ENCODE assay signal across 9 cellular contexts in the genomic region with DNA sequence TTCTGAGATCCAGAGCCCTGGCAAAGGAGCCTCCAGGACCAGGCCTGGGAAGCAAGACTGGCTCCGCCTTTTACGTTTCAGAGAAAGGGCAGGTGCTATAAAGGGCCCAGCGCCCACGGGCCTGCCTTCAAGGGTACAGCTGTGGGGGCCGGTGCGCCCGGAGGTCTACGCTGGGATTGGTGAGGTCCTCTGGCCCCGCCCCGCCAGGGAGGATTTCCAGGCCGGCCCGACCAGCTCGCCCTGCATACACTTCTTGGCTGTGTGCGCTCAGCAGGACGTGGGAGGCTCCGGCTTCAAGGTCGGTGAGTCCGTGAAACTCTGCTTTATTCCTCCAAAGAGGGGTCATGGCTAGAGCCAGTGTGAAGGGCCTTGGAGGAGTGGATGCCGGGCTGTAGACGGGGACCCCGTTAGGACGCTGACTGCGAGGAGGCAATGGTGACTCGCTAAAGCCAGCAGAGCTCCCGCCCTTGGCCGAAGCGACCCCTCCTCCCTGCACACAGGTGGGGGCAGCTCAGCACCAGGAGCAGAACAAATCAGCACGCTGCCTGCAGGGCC. TPM values are rescaled to one million over a fixed set of nuclear protein-coding genes. Genes with fewer than 3 reads are reported as not detected.
DNase-seq lines count a peak whose midpoint lies in the region; ATAC-seq, FAIRE-seq and TF ChIP-seq lines count a peak whose summit lies in the region.
"Had no signal": no experiment of that assay in that cellular context is flagged by ENCODE, and none has a peak within 500 bp of the region (broad histone marks: within the 10 kb centered on the region; RNA-seq: fewer than 3 reads in every experiment).

A gene (plus strand): TSS at position 243 of the 555 bp plus-strand sequence. CDS start 17,811 bp downstream, outside the sequence.

- peak within 1 kb of the TSS; percentile 53 for H3K9ac ChIP-seq in astrocyte (ENCODE audit: low read length)
- H3K9ac ChIP-seq in parathyroid adenoma, result no peak within 1 kb of the TSS

- H3K4me3 Mint-ChIP-seq in astrocyte (ENCODE audit: unreplicated experiment), result peak within 1 kb of the TSS; percentile 74

- H3K4me1 ChIP-seq in astrocyte (ENCODE audit: insufficient read depth, low read length), result no peaks in the 10 kb centered on the region
- no peaks in the 10 kb centered on the region for H3K4me1 ChIP-seq in parathyroid adenoma

- peak within 1 kb of the TSS; percentile 83 for H3K4me2 ChIP-seq in astrocyte (ENCODE audit: low read length)
- H3K4me2 ChIP-seq in parathyroid adenoma (ENCODE audit: low read length), result peak within 1 kb of the TSS; percentile 58

- peak; percentile 89 for DNase-seq in ELF-1 (ENCODE audit: low read depth, low spot score)
- DNase-seq in astrocyte (ENCODE audit: low read depth), result peak; percentile 34
- peak; percentile 95 for DNase-seq in left ventricle myocardium superior
- no peak for DNase-seq in NCI-H2081 (lab: John Stamatoyannopoulos, UW)

- TF ChIP-seq CTCF in astrocyte (IDR thresholded peaks at IDR 0.05; ENCODE audit: insufficient read depth, low read depth, low read length) (no peak), parathyroid adenoma (IDR thresholded peaks at IDR 0.05) (no peak)

- H2AFZ ChIP-seq in astrocyte (ENCODE audit: low read depth, low read length) (peak within 1 kb of the TSS; percentile 85), parathyroid adenoma (peak within 1 kb of the TSS; percentile 95)

- no peaks in the 10 kb centered on the region for H3K9me3 ChIP-seq in astrocyte (ENCODE audit: insufficient read depth, low read depth, low read length)
- H3K9me3 ChIP-seq in parathyroid adenoma (ENCODE audit: control insufficient read depth, low read length), result no peaks in the 10 kb centered on the region

- H3K27ac Mint-ChIP-seq in astrocyte (ENCODE audit: unreplicated experiment), result peak within 1 kb of the TSS; percentile 66

- H3K79me2 ChIP-seq in astrocyte (ENCODE audit: insufficient read depth, low read length) (no peaks in the 10 kb centered on the region), parathyroid adenoma (no peaks in the 10 kb centered on the region)

- H3K27me3 Mint-ChIP-seq in astrocyte (ENCODE audit: low read depth, unreplicated experiment), result peaks cover 3% of the 10 kb centered on the region

- H3K27ac ChIP-seq in astrocyte (ENCODE audit: low read depth, low read length) (no peak within 1 kb of the TSS), parathyroid adenoma (peak within 1 kb of the TSS; percentile 58)

- H3K4me3 ChIP-seq in astrocyte (ENCODE audit: insufficient read depth, low read depth, low read length), result peak within 1 kb of the TSS; percentile 30
- peak within 1 kb of the TSS; percentile 52 for H3K4me3 ChIP-seq in parathyroid adenoma (ENCODE audit: low read depth, low read length)

- no peaks in the 10 kb centered on the region for H3K27me3 ChIP-seq in astrocyte (ENCODE audit: insufficient read depth, low read length)
- H3K27me3 ChIP-seq in parathyroid adenoma (ENCODE audit: control insufficient read depth, insufficient read depth, low read length), result no peaks in the 10 kb centered on the region

- no peak for FAIRE-seq in astrocyte (lab: Jason Lieb, UNC)
- FAIRE-seq: endometrium had no signal

- intact Hi-C loops in left ventricle myocardium superior (cut with micrococcal nuclease), result no loop called here

- no peaks in the 10 kb centered on the region for H3K4me1 Mint-ChIP-seq in astrocyte (ENCODE audit: low read depth, unreplicated experiment)

- H3K36me3 ChIP-seq in astrocyte (ENCODE audit: insufficient read depth, low read length), result no peaks in the 10 kb centered on the region
- no peaks in the 10 kb centered on the region for H3K36me3 ChIP-seq in parathyroid adenoma (ENCODE audit: control insufficient read depth, insufficient read depth, low read length)

- no peaks in the 10 kb centered on the region for H3K9me3 Mint-ChIP-seq in astrocyte (ENCODE audit: unreplicated experiment)

- H4K20me1 ChIP-seq in astrocyte (ENCODE audit: insufficient read depth, low read length), result peaks cover 4% of the 10 kb centered on the region

- no peaks in the 10 kb centered on the region for H3K36me3 Mint-ChIP-seq in astrocyte (ENCODE audit: low read depth, unreplicated experiment)

- ATAC-seq in left ventricle myocardium superior (peak; percentile 82), GM19452 (IDR thresholded peaks at IDR 0.05; ENCODE audit: unreplicated experiment) (no peak), GM19397 (IDR thresholded peaks at IDR 0.05; ENCODE audit: unreplicated experiment) (no peak), GM19463 (IDR thresholded peaks at IDR 0.05; ENCODE audit: unreplicated experiment) (no peak)

RNA-seq across cellular contexts. Expression of the gene that starts here (rescaled TPM):
- total RNA-seq in astrocyte (0.18 TPM in 1 of 2 replicates, not detected in the other), left ventricle myocardium superior (2,067 TPM)

Comparison
In these comparisons a context has a peak if more than half of its experiments do, and no peak if none do; other contexts are left out.
1. RNA of the gene that starts here (total RNA-seq): 2,067 TPM in left ventricle myocardium superior (single experiment); 0.18 TPM in astrocyte; every median in the first group is over 1,000 times any median in the second.
2. Peak in DNase-seq, H3K4me3 ChIP-seq, H3K9ac ChIP-seq and H3K4me2 ChIP-seq in astrocyte; RNA of the gene not detected or under 1 TPM.
3. DNase-seq: peak in ELF-1 (single experiment) and left ventricle myocardium superior (single experiment); none in NCI-H2081 (0 of 2).